In the genomic region with DNA sequence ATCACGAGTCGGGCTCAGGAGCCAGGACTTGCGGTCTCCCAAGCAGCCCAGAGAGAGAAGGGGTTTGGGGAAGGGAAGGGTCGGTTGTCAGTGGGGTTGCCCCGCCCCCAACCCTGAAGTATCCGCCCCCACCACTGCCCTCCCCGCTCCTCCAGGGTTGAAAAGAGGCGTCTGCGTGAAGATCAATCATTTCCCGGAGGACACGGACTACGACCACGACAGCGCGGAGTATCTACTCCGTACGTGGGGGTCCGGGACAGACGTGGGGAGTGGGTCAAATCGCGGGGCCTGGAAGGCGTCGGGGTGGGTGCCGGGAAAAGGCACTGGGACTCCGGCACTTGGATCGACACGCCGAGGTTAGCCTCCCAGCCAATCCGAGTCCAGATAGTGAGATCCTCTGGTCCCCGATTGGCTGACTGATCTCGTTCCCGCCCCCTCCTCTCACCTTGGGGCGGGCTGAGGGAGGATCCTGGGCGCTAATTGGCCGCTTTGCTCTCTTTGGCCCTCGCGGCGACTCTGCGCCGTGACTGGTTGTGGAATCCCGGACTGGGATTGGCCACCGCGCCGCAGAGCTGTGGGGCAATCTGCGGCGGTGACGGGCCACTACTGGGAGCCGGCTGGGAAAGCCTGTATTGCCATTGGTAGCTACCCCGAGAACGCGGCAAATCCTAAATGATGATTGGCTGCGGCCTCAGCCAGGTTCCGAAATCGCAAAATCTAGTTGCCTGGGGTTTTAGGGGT, we compare ENCODE assay signal across 8 cellular contexts. TPM values are rescaled to one million over a fixed set of nuclear protein-coding genes. Genes with fewer than 3 reads are reported as not detected.
DNase-seq lines count a peak whose midpoint lies in the region; ATAC-seq lines count a peak whose summit lies in the region.

No MANE protein-coding gene starts in this region.

- H3K27ac Mint-ChIP-seq in central memory CD8-positive, alpha-beta T cell (ENCODE audit: low read depth): no peak overlapping the region

- DNase-seq in DMS114 treated with DMSO at 0.1 percent for 48 hours (lab: John Stamatoyannopoulos, UW; ENCODE audit: unreplicated experiment) (peak; percentile 97), SJSA1 (ENCODE audit: low read depth in 1 of 2, low spot score in 2 of 2) (peak in 1 of 2 experiments; percentile 57), islet precursor cell (peak; percentile 98), HuH-7 (ENCODE audit: low spot score) (no peak)
- no peak for DNase-seq in central memory CD8-positive, alpha-beta T cell (ENCODE audit: low spot score in 2 of 2)
- peak; percentile 22 to 30 for DNase-seq in stimulated activated CD4-positive, alpha-beta T cell treated with anti-CD3 and anti-CD28 coated beads, Interleukin-15, amount 100 ng/mL, for 48 hours (ENCODE audit: low read depth in 2 of 2)

- H3K4me3 Mint-ChIP-seq in central memory CD8-positive, alpha-beta T cell: peak overlapping the region; percentile 15

- H3K9me3 Mint-ChIP-seq in central memory CD8-positive, alpha-beta T cell: peaks cover 8% of the 10 kb centered on the region

- H3K36me3 Mint-ChIP-seq in central memory CD8-positive, alpha-beta T cell (ENCODE audit: insufficient read depth): peaks cover 4% of the 10 kb centered on the region

- H3K36me3 ChIP-seq in SJSA1: no peaks in the 10 kb centered on the region

- H3K27ac ChIP-seq in SJSA1: no peak overlapping the region

- peaks cover 7% of the 10 kb centered on the region for H3K9me3 ChIP-seq in SJSA1 (replicated peaks)

- peaks cover 24% of the 10 kb centered on the region for H3K4me1 ChIP-seq in SJSA1 (replicated peaks)

- peaks cover 21% of the 10 kb centered on the region for H3K4me1 Mint-ChIP-seq in central memory CD8-positive, alpha-beta T cell

- H3K27me3 ChIP-seq in SJSA1 (replicated peaks): peaks cover 32% of the 10 kb centered on the region

- H3K27me3 Mint-ChIP-seq in central memory CD8-positive, alpha-beta T cell: peaks cover 61% of the 10 kb centered on the region

- peak overlapping the region; percentile 9; the same call in 1 of the 2 replicates for H3K4me3 ChIP-seq in SJSA1

- ATAC-seq in central memory CD8-positive, alpha-beta T cell (replicated peaks; ENCODE audit: extremely low read depth, poor library complexity, severe bottlenecking): no peak
- ATAC-seq in GM19351 (IDR thresholded peaks at IDR 0.05; ENCODE audit: unreplicated experiment) (no peak), GM18870 (IDR thresholded peaks at IDR 0.05; ENCODE audit: unreplicated experiment) (no peak)

RNA-seq across cellular contexts. Expression of gene CACNG6, which starts 13.3 kb away (rescaled TPM):
- total RNA-seq in SJSA1 (2014; rRNA removed; shearing (Covaris generic)): 0.11 TPM in 1 of 2 replicates, not detected in the other

RNA-seq across cellular contexts. Expression of gene CACNG8, which starts 15.4 kb away (rescaled TPM):
- not detected in 2 replicates for total RNA-seq in SJSA1 (2014; rRNA removed; shearing (Covaris generic))

Comparison
In these comparisons a context has a peak if more than half of its experiments do, and no peak if none do; other contexts are left out.
1. DNase-seq: peak in DMS114 treated with DMSO at 0.1 percent for 48 hours (single experiment), islet precursor cell (single experiment) and stimulated activated CD4-positive, alpha-beta T cell treated with anti-CD3 and anti-CD28 coated beads, Interleukin-15, amount 100 ng/mL, for 48 hours (2 of 2); none in central memory CD8-positive, alpha-beta T cell (0 of 2) and HuH-7 (single experiment).